ENCODE assay signal across 8 cellular contexts in genomic region chr11:77547863-77548551, GRCh38. TPM values are rescaled to one million over a fixed set of nuclear protein-coding genes. Genes with fewer than 3 reads are reported as not detected.
DNase-seq lines count a peak whose midpoint lies in the region; ATAC-seq, FAIRE-seq and TF ChIP-seq lines count a peak whose summit lies in the region.

No MANE protein-coding gene starts in this region.

- POLR2A ChIA-PET in Caco-2 (lab: Charles Lee) (interaction anchor here (0.6 kb wide), 2 partner anchors 69 to 144 kb away, joined by 3 to 4 read pairs; no protein-coding TSS in a partner anchor), HEK293 (lab: Yijun Ruan, JAX) (interaction anchor here (1.5 to 2.0 kb wide), 2 partner anchors 75 to 76 kb away, joined by 4 to 6 read pairs; no protein-coding TSS in a partner anchor)

- H3K9me3 Mint-ChIP-seq in Caco-2 (ENCODE audit: unreplicated experiment): no peaks in the 10 kb centered on the region
- no peaks in the 10 kb centered on the region for H3K9me3 Mint-ChIP-seq in activated CD4-positive, alpha-beta T cell treated with anti-CD3 and anti-CD28 coated beads, Interleukin-2, amount 10 ng/mL, durations not matched to agents 24 days and 14 days

- no TSS peak for BruUV-seq in Caco-2 (replicated peaks; lab: Mats Ljungman, UMichigan)

- TF ChIP-seq CTCF in Caco-2 (IDR thresholded peaks at IDR 0.05; ENCODE audit: insufficient read depth in 1 of 2, low read depth in 1 of 2, low read length in 1 of 2, severe bottlenecking in 1 of 2, unreplicated experiment in 1 of 2): peak; percentile 73 to 74
- no peak for TF ChIP-seq CTCF in HEK293 (tag by site-specific recombination; IDR thresholded peaks at IDR 0.05)
- peak in 3 of 4 donors; percentile 57 to 58 (median 57) for TF ChIP-seq CTCF in pancreas (IDR thresholded peaks at IDR 0.05)

- 0 out of 2 replicates have a peak, but pooled peaks cover 2% of the 10 kb centered on the region for H3K36me3 ChIP-seq in Caco-2 (ENCODE audit: control insufficient read depth, insufficient read depth, low read length)
- no peaks in the 10 kb centered on the region for H3K36me3 ChIP-seq in HEK293 (ENCODE audit: control insufficient read depth in 2 of 2, insufficient read depth in 1 of 2, low read length in 2 of 2)
- no peaks in the 10 kb centered on the region for H3K36me3 ChIP-seq in pancreas

- no peak overlapping the region for H3K4me3 ChIP-seq in Caco-2 (ENCODE audit: low read depth, low read length)
- H3K4me3 ChIP-seq in HEK293 (ENCODE audit: low read depth, low read length): no peak overlapping the region
- no peak overlapping the region for H3K4me3 ChIP-seq in pancreas

- CTCF ChIA-PET in Caco-2 (lab: Charles Lee) (interaction anchor here (0.6 to 2.5 kb wide), 19 partner anchors 12 to 420 kb away, joined by 3 to 28 read pairs (median 4); partner anchors contain the start of genes AQP11 and MYO7A), HEK293 (lab: Yijun Ruan, JAX) (interaction anchor here (0.5 to 3.2 kb wide), 62 partner anchors 8 to 1650 kb away, joined by 3 to 40 read pairs (median 4); partner anchors contain the start of gene MYO7A)

- H3K4me3 Mint-ChIP-seq in Caco-2 (ENCODE audit: unreplicated experiment): no peak overlapping the region
- no peak overlapping the region for H3K4me3 Mint-ChIP-seq in activated CD4-positive, alpha-beta T cell treated with anti-CD3 and anti-CD28 coated beads, Interleukin-2, amount 10 ng/mL, durations not matched to agents 24 days and 14 days

- H3K27me3 ChIP-seq in Caco-2 (replicated peaks; ENCODE audit: control insufficient read depth, insufficient read depth, low read length) (no peaks in the 10 kb centered on the region), pancreas (no peaks in the 10 kb centered on the region)

- peaks cover 6% of the 10 kb centered on the region for H3K4me1 Mint-ChIP-seq in Caco-2 (ENCODE audit: low read depth, unreplicated experiment)
- no peaks in the 10 kb centered on the region for H3K4me1 Mint-ChIP-seq in activated CD4-positive, alpha-beta T cell treated with anti-CD3 and anti-CD28 coated beads, Interleukin-2, amount 10 ng/mL, durations not matched to agents 24 days and 14 days

- H3K4me1 ChIP-seq in Caco-2 (peaks cover 3% of the 10 kb centered on the region; the same call in 1 of the 2 replicates), HEK293 (ENCODE audit: control insufficient read depth, insufficient read depth, low read length) (no peaks in the 10 kb centered on the region), pancreas (no peaks in the 10 kb centered on the region)

- DNase-seq in Caco-2 (peak; percentile 62 to 75), NCI-H460 (ENCODE audit: extremely low read depth, low read depth) (peak; percentile 54), germinal center (ENCODE audit: low spot score) (peak; percentile 33), pancreas (peak in 3 of 6 donors; percentile 28 to 40 (median 34))
- DNase-seq in activated CD4-positive, alpha-beta T cell treated with anti-CD3 and anti-CD28 coated beads, Interleukin-2, amount 10 ng/mL, durations not matched to agents 24 days and 14 days: peak; percentile 77

- H3K36me3 Mint-ChIP-seq in Caco-2 (ENCODE audit: insufficient read depth, unreplicated experiment): no peaks in the 10 kb centered on the region
- H3K36me3 Mint-ChIP-seq in activated CD4-positive, alpha-beta T cell treated with anti-CD3 and anti-CD28 coated beads, Interleukin-2, amount 10 ng/mL, durations not matched to agents 24 days and 14 days (ENCODE audit: low read depth): no peaks in the 10 kb centered on the region

- intact Hi-C loops in Caco-2 (cut with micrococcal nuclease; ENCODE audit: unreplicated experiment): loop anchor here (1.0 to 10.0 kb wide), 6 partner anchors 33 to 421 kb away; partner anchors contain the start of genes MYO7A and PAK1
- intact Hi-C loops in activated CD4-positive, alpha-beta T cell treated with anti-CD3 and anti-CD28 coated beads, Interleukin-2, amount 10 ng/mL, durations not matched to agents 24 days and 14 days (cut with micrococcal nuclease): loop anchor here (1.0 to 2.0 kb wide), 3 partner anchors 102 to 421 kb away; no protein-coding TSS in a partner anchor
- intact Hi-C loops in pancreas (cut with DNase I): no loop called here

- peak; percentile 29 for FAIRE-seq in pancreas (lab: Jason Lieb, UNC)

- ATAC-seq in pancreas: peak; percentile 63 to 96 (median 90)
- no peak for ATAC-seq in GM19397 (IDR thresholded peaks at IDR 0.05; ENCODE audit: unreplicated experiment)
- ATAC-seq in HG03095 (IDR thresholded peaks at IDR 0.05; ENCODE audit: unreplicated experiment): no peak

- H3K9me3 ChIP-seq in Caco-2 (peaks cover 10% of the 10 kb centered on the region; the same call in 1 of the 2 replicates), HEK293 (ENCODE audit: control insufficient read depth, insufficient read depth, low read depth, low read length) (no peaks in the 10 kb centered on the region), pancreas (no peaks in the 10 kb centered on the region)

- no peak overlapping the region for H3K27ac ChIP-seq in HEK293 (ENCODE audit: extremely low read depth, low read depth, low read length)
- H3K27ac ChIP-seq in pancreas: no peak overlapping the region

- H3K27ac Mint-ChIP-seq in Caco-2 (ENCODE audit: unreplicated experiment): no peak overlapping the region
- H3K27ac Mint-ChIP-seq in activated CD4-positive, alpha-beta T cell treated with anti-CD3 and anti-CD28 coated beads, Interleukin-2, amount 10 ng/mL, durations not matched to agents 24 days and 14 days: no peak overlapping the region

- H3K27me3 Mint-ChIP-seq in Caco-2 (ENCODE audit: insufficient read depth, unreplicated experiment): no peaks in the 10 kb centered on the region
- no peaks in the 10 kb centered on the region for H3K27me3 Mint-ChIP-seq in activated CD4-positive, alpha-beta T cell treated with anti-CD3 and anti-CD28 coated beads, Interleukin-2, amount 10 ng/mL, durations not matched to agents 24 days and 14 days

- WGBS in pancreas, 2 donors: 30 to 31% methylated on average over 9 of the region's 9 CpGs

TF ChIP-seq in HEK293, 187 proteins besides CTCF, POLR2A, EP300 and RAD21:
- TF ChIP-seq ZNF654 (tag by site-specific recombination; IDR thresholded peaks at IDR 0.05; ENCODE audit: low read depth): peak; percentile 70
- no peak for TF ChIP-seq ZNF132 (tag by site-specific recombination; IDR thresholded peaks at IDR 0.05; ENCODE audit: borderline replicate concordance)
- no peak for TF ChIP-seq YY2 (tag by site-specific recombination; IDR thresholded peaks at IDR 0.05)
- no peak for TF ChIP-seq IKZF3 (tag by site-specific recombination; IDR thresholded peaks at IDR 0.05)
- TF ChIP-seq ZNF394 (tag by site-specific recombination; IDR thresholded peaks at IDR 0.05; ENCODE audit: borderline replicate concordance): no peak
- TF ChIP-seq ZNF791 (tag by site-specific recombination; IDR thresholded peaks at IDR 0.05): no peak
- no peak for TF ChIP-seq ZNF76 (tag by site-specific recombination; IDR thresholded peaks at IDR 0.05; ENCODE audit: borderline replicate concordance, low read depth)
- TF ChIP-seq ZNF521 (tag by site-specific recombination; IDR thresholded peaks at IDR 0.05): no peak
- no peak for TF ChIP-seq ZNF777 (tag by site-specific recombination; IDR thresholded peaks at IDR 0.05; ENCODE audit: borderline replicate concordance)
- TF ChIP-seq SCRT2 (tag by site-specific recombination; IDR thresholded peaks at IDR 0.05): no peak
- TF ChIP-seq WT1 (tag by site-specific recombination; IDR thresholded peaks at IDR 0.05): no peak
- no peak for TF ChIP-seq RBAK (tag by site-specific recombination; IDR thresholded peaks at IDR 0.05)
- TF ChIP-seq PRDM6 (tag by site-specific recombination; IDR thresholded peaks at IDR 0.05): peak; percentile 80

RNA-seq across cellular contexts. Expression of gene AQP11, which starts 41.7 kb away (rescaled TPM):
- total RNA-seq in Caco-2 (2022) (11.5 and 12.7 TPM in 2 replicates), pancreas (1 to 10 TPM in 3 of 6 donors, under 1 TPM in 3; 0.41 to 2.3 (median 1.2) TPM)
- 0.52 and 0.63 TPM in 2 replicates for total RNA-seq in NCI-H460 (2014; rRNA removed; shearing (Covaris generic))
- 1.3 and 1.4 TPM in 2 replicates for polyA plus RNA-seq in NCI-H460 (2014; cell fraction: nucleus; rRNA removed)
- total RNA-seq in activated CD4-positive, alpha-beta T cell treated with anti-CD3 and anti-CD28 coated beads, Interleukin-2, amount 10 ng/mL, durations not matched to agents 24 days and 14 days: 0.38 and 0.65 TPM in 2 replicates
- polyA plus RNA-seq in pancreas: under 1 TPM; 0.53 to 0.99 TPM

Comparison
In these comparisons a context has a peak if more than half of its experiments do, and no peak if none do; other contexts are left out.
1. ATAC-seq: peak in pancreas (4 of 4); none in GM19397 (single experiment) and HG03095 (single experiment).
2. intact Hi-C loops: an anchor here in Caco-2 (1.0 to 10.0 kb wide) and activated CD4-positive, alpha-beta T cell treated with anti-CD3 and anti-CD28 coated beads, Interleukin-2, amount 10 ng/mL, durations not matched to agents 24 days and 14 days (1.0 to 2.0 kb wide); none called in pancreas.